ENCODE assay signal across 30 cellular contexts in the genomic region with DNA sequence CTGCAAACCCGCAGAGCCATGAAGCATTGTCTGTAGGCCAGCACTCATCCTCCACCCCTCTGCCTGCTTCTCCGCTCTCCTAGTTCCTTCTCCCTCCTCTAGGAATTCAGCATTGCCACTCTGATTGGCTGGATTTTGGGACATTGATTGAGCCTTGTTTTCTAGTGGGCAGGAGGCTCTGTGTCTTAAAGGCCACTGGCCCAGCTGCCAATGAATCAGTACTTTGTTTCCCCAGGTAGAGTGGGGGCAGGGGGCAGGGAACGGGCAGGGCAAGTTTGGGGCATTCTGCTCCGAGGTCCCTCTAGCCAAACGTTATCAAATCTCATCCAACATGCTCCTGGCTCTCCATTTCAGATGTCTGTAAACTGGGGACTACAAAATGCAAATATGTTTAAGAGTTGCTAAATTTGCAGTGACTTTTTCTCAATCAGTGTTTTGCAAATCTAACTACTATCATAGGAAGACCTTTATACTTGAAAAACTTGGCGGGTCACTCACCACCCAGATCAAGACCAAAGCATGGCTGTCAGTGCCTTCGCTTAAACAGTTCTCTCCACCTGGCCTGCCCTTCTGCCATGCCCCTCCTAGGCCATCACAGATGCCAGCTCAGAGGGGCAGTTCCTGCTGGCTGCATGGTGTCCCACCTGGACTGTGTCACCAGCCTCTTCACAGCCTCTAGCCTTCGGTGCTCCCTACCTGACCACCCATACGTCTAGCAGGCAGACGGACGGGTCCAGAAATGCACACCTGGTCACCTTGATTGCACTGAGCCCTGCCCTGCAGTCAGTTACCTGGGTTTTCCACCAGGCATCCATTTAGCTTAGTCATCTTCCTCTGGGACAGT. TPM values are rescaled to one million over a fixed set of nuclear protein-coding genes. Genes with fewer than 3 reads are reported as not detected.
DNase-seq lines count a peak whose midpoint lies in the region; ATAC-seq lines count a peak whose summit lies in the region.
"Had no signal": no experiment of that assay in that cellular context is flagged by ENCODE, and none has a peak within 500 bp of the region (broad histone marks: within the 10 kb centered on the region; RNA-seq: fewer than 3 reads in every experiment).

No MANE protein-coding gene starts in this region.

- H3K79me2 ChIP-seq in trophoblast cell (ENCODE audit: control insufficient read depth, insufficient read depth, low read length, poor library complexity), result no peaks in the 10 kb centered on the region

- no peak overlapping the region for H3K14ac ChIP-seq in trophoblast cell (ENCODE audit: low read length)

- no peak overlapping the region for H3K23ac ChIP-seq in trophoblast cell (ENCODE audit: low read length)

- no peak overlapping the region for H2AFZ ChIP-seq in trophoblast cell (ENCODE audit: insufficient read depth, low read length, poor library complexity)

- H4K8ac ChIP-seq in trophoblast cell (ENCODE audit: low read depth, low read length), result no peak overlapping the region

- H2AK5ac ChIP-seq in trophoblast cell (ENCODE audit: low read length), result no peak overlapping the region

- H3K18ac ChIP-seq in trophoblast cell (ENCODE audit: low read length), result no peak overlapping the region

- no peak overlapping the region for H3K9ac ChIP-seq in trophoblast cell (ENCODE audit: low read length)
- H3K9ac ChIP-seq: BLaER1, SK-N-SH had no signal

- peaks cover 2% of the 10 kb centered on the region for H3K79me1 ChIP-seq in trophoblast cell (ENCODE audit: low read length)

- H3K27me3 ChIP-seq in H7 (ENCODE audit: control insufficient read depth, insufficient read depth, low read length), result no peaks in the 10 kb centered on the region
- no peaks in the 10 kb centered on the region for H3K27me3 ChIP-seq in trophoblast cell (ENCODE audit: insufficient read depth, low read length)
- H3K27me3 ChIP-seq: BLaER1, colonic mucosa had no signal

- H3K4me3 ChIP-seq in H7 (ENCODE audit: insufficient read depth, low read depth, low read length), result no peak overlapping the region
- no peak overlapping the region for H3K4me3 ChIP-seq in trophoblast cell (ENCODE audit: low read depth, low read length)
- H3K4me3 ChIP-seq: BLaER1, colonic mucosa, esophagus muscularis mucosa, heart right ventricle, smooth muscle cell, transverse colon had no signal

- no peak overlapping the region for H2BK5ac ChIP-seq in trophoblast cell (ENCODE audit: low read depth, low read length, poor library complexity)

- peak; percentile 75 for ATAC-seq in left lobe of liver
- ATAC-seq in HG02763 (IDR thresholded peaks at IDR 0.05; ENCODE audit: unreplicated experiment), result no peak
- ATAC-seq in HG02973 (IDR thresholded peaks at IDR 0.05; ENCODE audit: unreplicated experiment), result no peak
- ATAC-seq: activated naive CD4-positive, alpha-beta T cell treated with anti-CD3 and anti-CD28 coated beads, Interleukin-2, amount 50 U/mL, for 72 hours; heart right ventricle had no signal

- peaks cover 2% of the 10 kb centered on the region in 2 experiments for H3K4me1 ChIP-seq in trophoblast cell (ENCODE audit: control insufficient read depth in 1 of 2, insufficient read depth in 2 of 2, low read length in 2 of 2)
- H3K4me1 ChIP-seq: colonic mucosa, transverse colon had no signal

- no peak overlapping the region for H2BK12ac ChIP-seq in trophoblast cell (ENCODE audit: low read length)

- DNase-seq in H7, result peak; percentile 76
- peak; percentile 36 for DNase-seq in SK-MEL-5 (ENCODE audit: low read depth, low spot score)
- peak; percentile 87 for DNase-seq in left lobe of liver (ENCODE audit: low spot score)
- DNase-seq in trophoblast cell, result peak; percentile 71 to 77
- DNase-seq in 8988T, result no peak
- DNase-seq: activated CD4-positive, alpha-beta T cell treated with anti-CD3 and anti-CD28 coated beads for 1 hour; activated T-cell treated with anti-CD3 and anti-CD28 coated beads for 4 hours; colonic mucosa; DMS53; foreskin melanocyte; GDM1; heart right ventricle; left cardiac atrium; NCI-H2029 treated with DMSO at 0.1 percent for 48 hours; NCI-H526; retina; RPMI8226; SK-N-SH; transverse colon had no signal

- peaks cover 2% of the 10 kb centered on the region for H3K9me3 ChIP-seq in trophoblast cell (ENCODE audit: insufficient read depth, low read depth, low read length)
- H3K9me3 ChIP-seq: BLaER1, colonic mucosa, esophagus muscularis mucosa, heart right ventricle, SK-N-SH, transverse colon had no signal

- no peak overlapping the region for H4K91ac ChIP-seq in trophoblast cell (ENCODE audit: low read depth, low read length)

- WGBS in trophoblast cell (ENCODE audit: extremely low coverage, insufficient coverage, insufficient read length), result no CpG with 5 or more reads among the region's 11 CpGs

- in situ Hi-C loops in SK-MEL-5 (cut with HindIII; ENCODE audit: low pct_unique_long_range_greater_than_20kb, low sequenced_read_pairs), result no loop called here

- no peak overlapping the region for H4K12ac ChIP-seq in trophoblast cell (ENCODE audit: low read depth, low read length)

- H3K4me2 ChIP-seq in trophoblast cell (ENCODE audit: low read length), result no peak overlapping the region
- H3K4me2 ChIP-seq: BLaER1, SK-N-SH, smooth muscle cell had no signal

- H2BK120ac ChIP-seq in trophoblast cell (ENCODE audit: insufficient read depth, low read length, poor library complexity), result no peak overlapping the region

- no peak overlapping the region for H3K27ac ChIP-seq in trophoblast cell (ENCODE audit: low read depth, low read length)
- H3K27ac ChIP-seq: BLaER1, colonic mucosa, esophagus muscularis mucosa, heart right ventricle, transverse colon had no signal

- no peak overlapping the region for H3K4ac ChIP-seq in trophoblast cell (ENCODE audit: low read depth, low read length)

- H3K36me3 ChIP-seq in H7 (replicated peaks; ENCODE audit: control insufficient read depth, insufficient read depth, low read length), result no peaks in the 10 kb centered on the region
- no peaks in the 10 kb centered on the region for H3K36me3 ChIP-seq in trophoblast cell (ENCODE audit: control insufficient read depth in 1 of 2, insufficient read depth in 2 of 2, low read length in 2 of 2)
- H3K36me3 ChIP-seq: BLaER1, colonic mucosa, esophagus muscularis mucosa, heart right ventricle, transverse colon had no signal

RNA-seq across cellular contexts. Expression of a gene that starts 10.2 kb away (rescaled TPM):
- not detected in 2 replicates for total RNA-seq in H7 (2014; rRNA removed; shearing (Covaris generic))
- total RNA-seq in SK-MEL-5 (2014; rRNA removed; shearing (Covaris generic)), result not detected in 2 replicates
- not detected in 2 replicates for polyA plus RNA-seq in SK-MEL-5 (2015; cell fraction: cytosol; rRNA removed)
- polyA plus RNA-seq in SK-MEL-5 (2015; cell fraction: nucleus; rRNA removed), result not detected in 2 replicates
- 0.48 TPM for total RNA-seq in left lobe of liver
- not detected in 2 replicates for polyA plus RNA-seq in trophoblast cell (2013)
- total RNA-seq: activated naive CD4-positive, alpha-beta T cell treated with anti-CD3 and anti-CD28 coated beads, Interleukin-2, amount 50 U/mL, for 72 hours; colonic mucosa; left cardiac atrium; mesenteric fat pad; myocyte; smooth muscle cell; transverse colon had no signal
- polyA plus RNA-seq: IgD-negative memory B cell, SK-N-SH, smooth muscle cell had no signal

RNA-seq across cellular contexts. Expression of a gene that starts 33.2 kb away (rescaled TPM):
- 0.24 and 0.78 TPM in 2 replicates for total RNA-seq in H7 (2014; rRNA removed; shearing (Covaris generic))
- not detected in 2 replicates for total RNA-seq in SK-MEL-5 (2014; rRNA removed; shearing (Covaris generic))
- polyA plus RNA-seq in SK-MEL-5 (2015; cell fraction: cytosol; rRNA removed), result not detected in 2 replicates
- 0.16 TPM in 1 of 2 replicates, not detected in the other for polyA plus RNA-seq in SK-MEL-5 (2015; cell fraction: nucleus; rRNA removed)
- total RNA-seq in left lobe of liver, result 2.7 TPM
- 0.30 and 0.32 TPM in 2 replicates for polyA plus RNA-seq in trophoblast cell (2013)
- total RNA-seq: activated naive CD4-positive, alpha-beta T cell treated with anti-CD3 and anti-CD28 coated beads, Interleukin-2, amount 50 U/mL, for 72 hours; smooth muscle cell had no signal
- polyA plus RNA-seq: IgD-negative memory B cell had no signal

RNA-seq across cellular contexts. Expression of a gene that starts 52.6 kb away (rescaled TPM):
- 0.21 and 0.33 TPM in 2 replicates for total RNA-seq in H7 (2014; rRNA removed; shearing (Covaris generic))
- total RNA-seq in SK-MEL-5 (2014; rRNA removed; shearing (Covaris generic)), result 0.19 TPM in 1 of 2 replicates, not detected in the other
- polyA plus RNA-seq in SK-MEL-5 (2015; cell fraction: cytosol; rRNA removed), result 0.30 TPM in 1 of 2 replicates, not detected in the other
- polyA plus RNA-seq in SK-MEL-5 (2015; cell fraction: nucleus; rRNA removed), result 0.53 TPM in 1 of 2 replicates, not detected in the other
- total RNA-seq in left lobe of liver, result 459 TPM
- polyA plus RNA-seq in trophoblast cell (2013), result 0.40 and 0.51 TPM in 2 replicates
- total RNA-seq: activated naive CD4-positive, alpha-beta T cell treated with anti-CD3 and anti-CD28 coated beads, Interleukin-2, amount 50 U/mL, for 72 hours; myocyte; osteocyte; smooth muscle cell; transverse colon had no signal
- polyA plus RNA-seq: AG04450, IgD-negative memory B cell, smooth muscle cell had no signal

Comparison
In these comparisons a context has a peak if more than half of its experiments do, and no peak if none do; other contexts are left out.
1. RNA of a gene that starts 52.6 kb away (total RNA-seq): 459 TPM in left lobe of liver (single experiment); 0.21 to 0.33 TPM in H7 and 0.19 TPM in SK-MEL-5; every median in the first group is over 100 times any median in the second.